ENCODE assay signal across 8 cellular contexts in the genomic region with DNA sequence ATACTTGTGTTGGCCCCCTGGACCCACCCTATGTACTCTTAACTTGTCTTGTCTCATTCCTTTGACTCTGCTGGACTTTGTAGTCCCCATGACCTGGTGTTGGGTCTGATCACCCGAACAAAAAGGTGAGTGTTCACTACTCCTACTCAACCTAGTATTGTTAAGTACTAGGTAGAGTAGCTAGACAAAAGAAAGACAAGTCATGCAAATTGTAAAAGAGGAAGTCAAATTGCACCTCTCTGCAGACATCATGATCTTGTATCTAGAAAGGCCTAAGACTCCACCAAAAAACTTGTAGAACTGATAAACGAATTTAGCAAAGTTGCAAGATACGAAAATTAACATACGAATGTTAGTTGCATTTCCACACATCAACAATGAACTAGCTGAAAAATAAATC. TPM values are rescaled to one million over a fixed set of nuclear protein-coding genes. Genes with fewer than 3 reads are reported as not detected.
"Had no signal": no experiment of that assay in that cellular context is flagged by ENCODE, and none has a peak within 500 bp of the region (broad histone marks: within the 10 kb centered on the region; RNA-seq: fewer than 3 reads in every experiment).

No MANE protein-coding gene starts in this region.

- ATAC-seq: HepG2 had no signal

- H3K27ac ChIP-seq: HL-60 had no signal

- DNase-seq: IMR-90, KBM-7, KG1 had no signal

- FAIRE-seq: HepG2 had no signal

- H3K4me3 Mint-ChIP-seq: IgD-negative memory B cell had no signal

- H3K4me1 Mint-ChIP-seq: IgD-negative memory B cell had no signal

RNA-seq across cellular contexts. Expression of a gene that starts 40.8 kb away (rescaled TPM):
- total RNA-seq: HepG2, HT-29, HT1080, IMR-90 had no signal
- polyA plus RNA-seq: HepG2, IgD-negative memory B cell, IMR-90 had no signal
